Comparison of ENCODE assay signal across 8 cellular contexts in genomic region chr13:112710855-112711527, GRCh38. TPM values are rescaled to one million over a fixed set of nuclear protein-coding genes. Genes with fewer than 3 reads are reported as not detected.
DNase-seq lines count a peak whose midpoint lies in the region; ATAC-seq, FAIRE-seq and TF ChIP-seq lines count a peak whose summit lies in the region.

No MANE protein-coding gene starts in this region.

- no peak for TF ChIP-seq CTCF in dorsolateral prefrontal cortex (IDR thresholded peaks at IDR 0.05 in 54 of 56, conservative IDR thresholded peaks at IDR 0.05 in 2 of 56; ENCODE audit: low read depth in 1 of 56, partially characterized antibody in 56 of 56)
- no peak for TF ChIP-seq CTCF in lung (IDR thresholded peaks at IDR 0.05; ENCODE audit: control extremely low read depth, extremely low read depth)

- peak in 2 of 10 donors; percentile 19 to 37 for DNase-seq in dorsolateral prefrontal cortex
- DNase-seq in lung (ENCODE audit: low spot score), result no peak
- DNase-seq in RCC 7860 (ENCODE audit: low spot score), result no peak
- DNase-seq in DMS153 (lab: John Stamatoyannopoulos, UW), result no peak
- DNase-seq in effector CD8-positive, alpha-beta T cell (lab: John Stamatoyannopoulos, UW), result no peak

- H3K9me3 ChIP-seq in HUES64 (ENCODE audit: insufficient read depth, low read depth, low read length), result no peaks in the 10 kb centered on the region
- peaks cover 0 to 3% of the 10 kb centered on the region in 2 donors for H3K9me3 ChIP-seq in lung (ENCODE audit: control insufficient read depth in 2 of 2, insufficient read depth in 1 of 2, low read length in 1 of 2)
- peaks cover 0 to 7% of the 10 kb centered on the region in 2 donors for H3K9me3 ChIP-seq in stomach smooth muscle (ENCODE audit: control insufficient read depth in 2 of 2, low read length in 2 of 2)

- H3K9ac ChIP-seq in HUES64 (ENCODE audit: low read depth, low read length) (peak overlapping the region; percentile 51), stomach smooth muscle (ENCODE audit: low read length in 2 of 2) (peak overlapping the region; percentile 62 to 68)

- 85% methylated on average over 22 of the region's 22 CpGs for WGBS in HUES64
- 75 to 83% methylated on average over 22 of the region's 22 CpGs for WGBS in lung, 2 donors

- peaks cover 46% of the 10 kb centered on the region for H3K4me1 ChIP-seq in HUES64 (ENCODE audit: insufficient read depth, low read length)
- H3K4me1 ChIP-seq in lung (ENCODE audit: control insufficient read depth in 2 of 2, insufficient read depth in 2 of 2, low read length in 2 of 2), result peaks cover 17 to 37% of the 10 kb centered on the region in 2 donors
- peaks cover 32% of the 10 kb centered on the region for H3K4me1 ChIP-seq in stomach smooth muscle (ENCODE audit: control insufficient read depth, insufficient read depth, low read length)

- H3K4me3 ChIP-seq in HUES64 (ENCODE audit: low read length), result peak overlapping the region; percentile 32; the same call in 1 of the 2 replicates
- peak overlapping the region in 29 of 59 donors; percentile 5 to 43 (median 20) for H3K4me3 ChIP-seq in dorsolateral prefrontal cortex
- H3K4me3 ChIP-seq in lung, result no peak overlapping the region
- H3K4me3 ChIP-seq in stomach smooth muscle (ENCODE audit: low read length in 2 of 2), result peak overlapping the region; percentile 45 to 60

- no peaks in the 10 kb centered on the region for H3K36me3 ChIP-seq in HUES64 (ENCODE audit: insufficient read depth, low read length)
- H3K36me3 ChIP-seq in lung (ENCODE audit: control insufficient read depth in 2 of 2, insufficient read depth in 2 of 2, low read length in 2 of 2), result peaks cover 0 to 2% of the 10 kb centered on the region in 2 donors
- H3K36me3 ChIP-seq in stomach smooth muscle (ENCODE audit: control insufficient read depth in 2 of 2, insufficient read depth in 2 of 2, low read length in 2 of 2), result no peaks in the 10 kb centered on the region

- no peak for ATAC-seq in lung (ENCODE audit: insufficient read depth, low FRiP score)
- no peak for ATAC-seq in GM18861 (IDR thresholded peaks at IDR 0.05; ENCODE audit: unreplicated experiment)

- FAIRE-seq in RCC 7860 (lab: Jason Lieb, UNC), result no peak

- peak overlapping the region; percentile 90 for H3K27ac ChIP-seq in HUES64 (ENCODE audit: low read depth, low read length)
- H3K27ac ChIP-seq in dorsolateral prefrontal cortex, result peak overlapping the region in 55 of 59 donors; percentile 7 to 88 (median 77)
- peak overlapping the region; percentile 89 to 96 for H3K27ac ChIP-seq in lung (ENCODE audit: low read depth in 1 of 2, low read length in 1 of 2)
- peak overlapping the region; percentile 95 for H3K27ac ChIP-seq in stomach smooth muscle (ENCODE audit: low read length)

- no peaks in the 10 kb centered on the region for H3K27me3 ChIP-seq in HUES64 (ENCODE audit: insufficient read depth, low read length)
- H3K27me3 ChIP-seq in dorsolateral prefrontal cortex, result no peaks in the 10 kb centered on the region
- no peaks in the 10 kb centered on the region for H3K27me3 ChIP-seq in lung (ENCODE audit: control insufficient read depth, insufficient read depth)
- no peaks in the 10 kb centered on the region for H3K27me3 ChIP-seq in stomach smooth muscle (ENCODE audit: control insufficient read depth in 1 of 2, insufficient read depth in 2 of 2, low read length in 2 of 2)

- intact Hi-C loops in dorsolateral prefrontal cortex (cut with DNase I), result no loop called here

RNA-seq across cellular contexts. Expression of gene ATP11A, which starts 21.2 kb away (rescaled TPM):
- 14.7 TPM for polyA plus RNA-seq in HUES64 (2013, experiment 1 of 2)
- 18.6 TPM for polyA plus RNA-seq in HUES64 (2013, experiment 2 of 2)
- 100 to 1,000 TPM in 25 of 120 experiments, 10 to 100 TPM in 95; 43.2 to 193 (median 80.8) TPM for total RNA-seq in dorsolateral prefrontal cortex
- total RNA-seq in lung, result 100 to 1,000 TPM; 262 to 317 TPM
- polyA plus RNA-seq in lung, result 10 to 100 TPM; 46.3 to 62.9 TPM
